27 cellular contexts compared by ENCODE assay signal in genomic region chr13:89343165-89343564, GRCh38.
"Had no signal": no experiment of that assay in that cellular context is flagged by ENCODE, and none has a peak within 500 bp of the region (broad histone marks: within the 10 kb centered on the region; RNA-seq: fewer than 3 reads in every experiment).

No MANE protein-coding gene starts in this region.

- ATAC-seq: left colon; left lung; mucosa of descending colon; naive thymus-derived CD4-positive, alpha-beta T cell; natural killer cell treated with Interleukin-12 subunit alpha and Interleukin-12 subunit beta and Interleukin-15 and Interleukin-18, amount 100 ng/mL, for 72 hours; sciatic nerve; stimulated activated naive B cell treated with anti-CD40 and anti-IgM and Interleukin-4, amounts not matched to agents 10 μg/mL and 1 μg/mL and 100 μg/mL, for 72 hours; stimulated activated naive CD8-positive, alpha-beta T cell treated with anti-CD3 and anti-CD28 coated beads, Interleukin-15, Interleukin-2, amounts not matched to agents 100 U/mL and 50 U/mL, for 24 hours had no signal

- H3K4me3 Mint-ChIP-seq: memory B cell; naive thymus-derived CD4-positive, alpha-beta T cell; natural killer cell treated with Interleukin-12 subunit alpha and Interleukin-12 subunit beta and Interleukin-15 and Interleukin-18, amount 100 ng/mL, for 72 hours; stimulated activated naive B cell treated with anti-CD40 and anti-IgM and Interleukin-4, amounts not matched to agents 10 μg/mL and 1 μg/mL and 100 μg/mL, for 72 hours had no signal

- H3K27ac ChIP-seq: left lung, ovary, right atrium auricular region, skin epidermis, stomach, testis, thyroid gland, transverse colon, upper lobe of left lung, vagina had no signal

- H3K4me1 ChIP-seq: left lung, right atrium auricular region, stomach, testis, thyroid gland, transverse colon, upper lobe of left lung, vagina had no signal

- H3K27me3 ChIP-seq: left lung, ovary, right atrium auricular region, stomach, testis, thyroid gland, transverse colon, upper lobe of left lung, vagina had no signal

- H3K27me3 Mint-ChIP-seq: memory B cell; naive thymus-derived CD4-positive, alpha-beta T cell; natural killer cell treated with Interleukin-12 subunit alpha and Interleukin-12 subunit beta and Interleukin-15 and Interleukin-18, amount 100 ng/mL, for 72 hours; progenitor cell of endocrine pancreas; stimulated activated naive B cell treated with anti-CD40 and anti-IgM and Interleukin-4, amounts not matched to agents 10 μg/mL and 1 μg/mL and 100 μg/mL, for 72 hours had no signal

- H3K4me1 Mint-ChIP-seq: memory B cell; naive thymus-derived CD4-positive, alpha-beta T cell; stimulated activated naive B cell treated with anti-CD40 and anti-IgM and Interleukin-4, amounts not matched to agents 10 μg/mL and 1 μg/mL and 100 μg/mL, for 72 hours had no signal

- H3K9me3 ChIP-seq: left lung, mucosa of descending colon, ovary, right atrium auricular region, stomach, testis, thyroid gland, transverse colon, upper lobe of left lung, vagina had no signal

- H3K36me3 Mint-ChIP-seq: memory B cell; naive thymus-derived CD4-positive, alpha-beta T cell; natural killer cell treated with Interleukin-12 subunit alpha and Interleukin-12 subunit beta and Interleukin-15 and Interleukin-18, amount 100 ng/mL, for 72 hours; stimulated activated naive B cell treated with anti-CD40 and anti-IgM and Interleukin-4, amounts not matched to agents 10 μg/mL and 1 μg/mL and 100 μg/mL, for 72 hours had no signal

- H3K27ac Mint-ChIP-seq: memory B cell; naive thymus-derived CD4-positive, alpha-beta T cell; natural killer cell treated with Interleukin-12 subunit alpha and Interleukin-12 subunit beta and Interleukin-15 and Interleukin-18, amount 100 ng/mL, for 72 hours; progenitor cell of endocrine pancreas; stimulated activated naive B cell treated with anti-CD40 and anti-IgM and Interleukin-4, amounts not matched to agents 10 μg/mL and 1 μg/mL and 100 μg/mL, for 72 hours had no signal

- H3K36me3 ChIP-seq: left lung, ovary, right atrium auricular region, stomach, thyroid gland, transverse colon, upper lobe of left lung, vagina had no signal

- DNase-seq: hippocampal formation; kidney glomerular epithelial cell; left colon; left lung; midbrain; mucosa of descending colon; naive thymus-derived CD4-positive, alpha-beta T cell; ovary; stimulated activated CD4-positive, alpha-beta T cell treated with anti-CD3 and anti-CD28 coated beads, Interleukin-12 subunit alpha, Interleukin-12 subunit beta, amount 100 ng/mL, for 4 hours; stimulated activated CD4-positive, alpha-beta T cell treated with anti-CD3 and anti-CD28 coated beads, Interleukin-15, amount 100 ng/mL, for 24 hours; stimulated activated CD4-positive, alpha-beta T cell treated with anti-CD3 and anti-CD28 coated beads, Interleukin-2, amount 100 ng/mL, for 24 hours; stimulated activated CD4-positive, alpha-beta T cell treated with anti-CD3 and anti-CD28 coated beads, Interleukin-4, amount 100 ng/mL, for 1 hour; stimulated activated naive B cell treated with anti-CD40 and anti-IgM and Interleukin-4, amounts not matched to agents 10 μg/mL and 1 μg/mL and 100 μg/mL, for 72 hours; stimulated activated naive CD8-positive, alpha-beta T cell treated with anti-CD3 and anti-CD28 coated beads, Interleukin-15, Interleukin-2, amounts not matched to agents 100 U/mL and 50 U/mL, for 24 hours; stomach; testis; thyroid gland; transverse colon; upper lobe of left lung had no signal

- H3K4me3 ChIP-seq: left lung, lung, mucosa of descending colon, ovary, right atrium auricular region, skin epidermis, stomach, testis, thyroid gland, transverse colon, upper lobe of left lung, vagina had no signal

- H3K9me3 Mint-ChIP-seq: memory B cell had no signal
